In genomic region chr11:15547685-15548084, GRCh38 we compare ENCODE assay signal across 20 cellular contexts.
A peak's percentile ranks its signal among the peaks of the same experiment; 100 is the strongest.
DNase-seq lines count a peak whose midpoint lies in the region; ATAC-seq, FAIRE-seq and TF ChIP-seq lines count a peak whose summit lies in the region.
"Had no signal": no experiment of that assay in that cellular context is flagged by ENCODE, and none has a peak within 500 bp of the region (broad histone marks: within the 10 kb centered on the region; RNA-seq: fewer than 3 reads in every experiment).

No MANE protein-coding gene starts in this region.

- no peak overlapping the region for H3K18ac ChIP-seq in H1 (ENCODE audit: extremely low read depth, low read length)

- H3K56ac ChIP-seq in H1 (replicated peaks; ENCODE audit: insufficient read length, low read depth, low read length) = no peak overlapping the region

- H3K36me3 Mint-ChIP-seq in activated CD4-positive, alpha-beta T cell treated with anti-CD3 and anti-CD28 coated beads, Interleukin-2, amount 10 ng/mL, durations not matched to agents 24 days and 14 days (ENCODE audit: low read depth) = no peaks in the 10 kb centered on the region
- H3K36me3 Mint-ChIP-seq: CD8-positive, alpha-beta memory T cell; IgD-negative memory B cell had no signal

- no peaks in the 10 kb centered on the region for H3K9me3 Mint-ChIP-seq in activated CD4-positive, alpha-beta T cell treated with anti-CD3 and anti-CD28 coated beads, Interleukin-2, amount 10 ng/mL, durations not matched to agents 24 days and 14 days

- H2AK5ac ChIP-seq in H1 (ENCODE audit: low read depth, low read length) = no peak overlapping the region

- H3K27me3 Mint-ChIP-seq in activated CD4-positive, alpha-beta T cell treated with anti-CD3 and anti-CD28 coated beads, Interleukin-2, amount 10 ng/mL, durations not matched to agents 24 days and 14 days = no peaks in the 10 kb centered on the region
- H3K27me3 Mint-ChIP-seq: CD8-positive, alpha-beta memory T cell had no signal

- H3K4me3 ChIP-seq in H1 (ENCODE audit: extremely low read depth in 1 of 4, insufficient read depth in 2 of 4, low read depth in 3 of 4, low read length in 4 of 4) (no peak overlapping the region), iPS-20b (ENCODE audit: low read length) (no peak overlapping the region), lower lobe of right lung (no peak overlapping the region)
- H3K4me3 ChIP-seq: BLaER1 had no signal

- FAIRE-seq in H1 (lab: Jason Lieb, UNC) = no peak
- FAIRE-seq: G401.6, GM12891 had no signal

- POLR2A ChIA-PET in H1 (lab: Charles Lee; ENCODE audit: partially characterized antibody) = no interaction called here

- H3K4me2 ChIP-seq in H1 (ENCODE audit: insufficient read depth in 1 of 2, low read depth in 2 of 2, low read length in 2 of 2) = no peak overlapping the region
- H3K4me2 ChIP-seq: BLaER1 had no signal

- H4K5ac ChIP-seq in H1 (ENCODE audit: insufficient read length, low read depth, low read length) = peak overlapping the region; percentile 52

- peak overlapping the region; percentile 41 for H4K91ac ChIP-seq in H1 (replicated peaks; ENCODE audit: insufficient read length, low read length)

- H3K9ac ChIP-seq in H1 (replicated peaks in 1 of 4; ENCODE audit: extremely low read depth in 1 of 4, low read depth in 3 of 4, low read length in 3 of 4) = no peak overlapping the region
- no peak overlapping the region for H3K9ac ChIP-seq in iPS-20b (ENCODE audit: low read depth, low read length)
- H3K9ac ChIP-seq: BLaER1 had no signal

- H4K8ac ChIP-seq in H1 (ENCODE audit: extremely low read depth, insufficient read depth, low read length) = no peak overlapping the region

- no peak overlapping the region for H3K23ac ChIP-seq in H1 (ENCODE audit: insufficient read length)

- H2AFZ ChIP-seq in H1 (ENCODE audit: low read length) = no peak overlapping the region

- TF ChIP-seq POLR2A in H1 (IDR thresholded peaks at IDR 0.05; ENCODE audit: control extremely low read depth in 1 of 2, low read depth in 2 of 2, low read length in 2 of 2) = no peak

- no peak for ATAC-seq in lower lobe of right lung
- ATAC-seq: HCT116 had no signal

- no peak overlapping the region for H3K4me3 Mint-ChIP-seq in activated CD4-positive, alpha-beta T cell treated with anti-CD3 and anti-CD28 coated beads, Interleukin-2, amount 10 ng/mL, durations not matched to agents 24 days and 14 days
- H3K4me3 Mint-ChIP-seq: CD8-positive, alpha-beta memory T cell; IgD-negative memory B cell had no signal

- H3K4me1 ChIP-seq in H1 (replicated peaks in 1 of 4; ENCODE audit: control insufficient read depth in 3 of 4, insufficient read depth in 4 of 4, low read length in 3 of 4) (peaks cover 0 to 11% (median 4%) of the 10 kb centered on the region in 4 experiments; a peak in 3 of 7 replicates), iPS-20b (ENCODE audit: insufficient read depth, low read length) (peaks cover 19% of the 10 kb centered on the region; the same call in 1 of the 2 replicates), lower lobe of right lung (no peaks in the 10 kb centered on the region)
- H3K4me1 ChIP-seq: BLaER1 had no signal

- no peak overlapping the region for H2BK5ac ChIP-seq in H1 (ENCODE audit: low read depth, low read length)

- H3K27ac Mint-ChIP-seq in activated CD4-positive, alpha-beta T cell treated with anti-CD3 and anti-CD28 coated beads, Interleukin-2, amount 10 ng/mL, durations not matched to agents 24 days and 14 days = no peak overlapping the region
- H3K27ac Mint-ChIP-seq: CD8-positive, alpha-beta memory T cell; IgD-negative memory B cell had no signal

- no peaks in the 10 kb centered on the region for H3K27me3 ChIP-seq in H1 (replicated peaks in 1 of 4; ENCODE audit: control insufficient read depth in 3 of 4, extremely low read depth in 1 of 4, insufficient read depth in 3 of 4, low read length in 3 of 4)
- H3K27me3 ChIP-seq in iPS-20b (ENCODE audit: insufficient read depth, low read length) = no peaks in the 10 kb centered on the region
- H3K27me3 ChIP-seq in lower lobe of right lung (ENCODE audit: low read depth) = no peaks in the 10 kb centered on the region
- H3K27me3 ChIP-seq: BLaER1 had no signal

- CTCF ChIA-PET in H1 (lab: Charles Lee; ENCODE audit: partially characterized antibody) = interaction anchor here (1.1 kb wide), 1 partner anchor 11 kb away, joined by 4 read pairs; no protein-coding TSS in a partner anchor

- H2BK120ac ChIP-seq in H1 (replicated peaks; ENCODE audit: low read depth, low read length) = no peak overlapping the region

- no peak overlapping the region for H2BK20ac ChIP-seq in H1 (ENCODE audit: low read length)

- H3K79me1 ChIP-seq in H1 (ENCODE audit: low read depth, low read length) = no peaks in the 10 kb centered on the region

- no peak overlapping the region for H3K14ac ChIP-seq in H1 (ENCODE audit: insufficient read length)

- no peak for TF ChIP-seq EP300 in H1 (IDR thresholded peaks at IDR 0.05; ENCODE audit: borderline replicate concordance in 1 of 2, low read depth in 2 of 2, low read length in 2 of 2)

- H3K27ac ChIP-seq in H1 (ENCODE audit: low read depth, low read length) (no peak overlapping the region), iPS-20b (ENCODE audit: low read length) (peak overlapping the region; percentile 30), lower lobe of right lung (no peak overlapping the region)
- H3K27ac ChIP-seq: BLaER1 had no signal

- no peaks in the 10 kb centered on the region for H3K23me2 ChIP-seq in H1 (ENCODE audit: low read depth, low read length)

- H3K36me3 ChIP-seq in H1 (ENCODE audit: control insufficient read depth in 2 of 4, insufficient read depth in 4 of 4, low read length in 3 of 4) (no peaks in the 10 kb centered on the region), iPS-20b (ENCODE audit: insufficient read depth, low read depth, low read length) (no peaks in the 10 kb centered on the region), lower lobe of right lung (no peaks in the 10 kb centered on the region)
- H3K36me3 ChIP-seq: BLaER1 had no signal

- H4K20me1 ChIP-seq in H1 (replicated peaks in 1 of 2; ENCODE audit: control insufficient read depth in 1 of 2, insufficient read depth in 2 of 2, low read length in 2 of 2) = no peaks in the 10 kb centered on the region
- H4K20me1 ChIP-seq: BLaER1 had no signal

- H3K79me2 ChIP-seq in H1 (ENCODE audit: control insufficient read depth in 1 of 2, insufficient read depth in 2 of 2, low read length in 2 of 2) = no peaks in the 10 kb centered on the region

- 35% methylated on average over 3 of the region's 3 CpGs; no CpG with 5 or more reads in 1 of the 2 experiments for WGBS in H1 (ENCODE audit: extremely low coverage in 1 of 2, insufficient coverage in 1 of 2, insufficient read length in 1 of 2, insufficient replicate concordance in 2 of 2, low coverage in 1 of 2, low lambda C conversion rate in 2 of 2, missing lambda C conversion rate in 1 of 2), 2 experiments

- no peaks in the 10 kb centered on the region for H3K4me1 Mint-ChIP-seq in activated CD4-positive, alpha-beta T cell treated with anti-CD3 and anti-CD28 coated beads, Interleukin-2, amount 10 ng/mL, durations not matched to agents 24 days and 14 days
- H3K4me1 Mint-ChIP-seq: CD8-positive, alpha-beta memory T cell; IgD-negative memory B cell had no signal

- no peak for TF ChIP-seq RAD21 in H1 (IDR thresholded peaks at IDR 0.05 in 1 of 2, conservative IDR thresholded peaks at IDR 0.05 in 1 of 2; ENCODE audit: low read depth in 2 of 2, low read length in 2 of 2)

- TF ChIP-seq CTCF in H1 (IDR thresholded peaks at IDR 0.05; ENCODE audit: control extremely low read depth in 1 of 3, insufficient read depth in 1 of 3, low read depth in 1 of 3, low read length in 3 of 3) (no peak), lower lobe of right lung (IDR thresholded peaks at IDR 0.05) (no peak)

- intact Hi-C loops in activated CD4-positive, alpha-beta T cell treated with anti-CD3 and anti-CD28 coated beads, Interleukin-2, amount 10 ng/mL, durations not matched to agents 24 days and 14 days (cut with micrococcal nuclease) = no loop called here
- intact Hi-C loops in lower lobe of right lung (cut with DNase I) = no loop called here

- no peak overlapping the region for H2BK12ac ChIP-seq in H1 (ENCODE audit: low read depth, low read length)

- no peak overlapping the region for H2BK15ac ChIP-seq in H1 (ENCODE audit: low read length)

- peak; percentile 32 for DNase-seq in activated CD4-positive, alpha-beta T cell treated with anti-CD3 and anti-CD28 coated beads, Interleukin-2, amount 10 ng/mL, durations not matched to agents 24 days and 14 days
- DNase-seq in activated CD4-positive, alpha-beta T cell treated with anti-CD3 and anti-CD28 coated beads for 48 hours = no peak
- no peak for DNase-seq in H1 (ENCODE audit: low read depth in 1 of 2, low spot score in 2 of 2)
- no peak for DNase-seq in DMS 273 (lab: John Stamatoyannopoulos, UW; ENCODE audit: unreplicated experiment)
- no peak for DNase-seq in COLO668 (lab: John Stamatoyannopoulos, UW; ENCODE audit: unreplicated experiment)
- no peak for DNase-seq in lower lobe of right lung
- no peak for DNase-seq in SK-N-DZ (ENCODE audit: low spot score)
- DNase-seq: 8988T; AML-193; Calu3; CD8-positive, alpha-beta memory T cell; DMS79 treated with DMSO at 0.1 percent for 48 hours; EL; GOT3 had no signal

- H3K9me3 ChIP-seq in H1 (ENCODE audit: insufficient read depth in 2 of 2, low read depth in 1 of 2, low read length in 1 of 2) = no peaks in the 10 kb centered on the region
- H3K9me3 ChIP-seq in iPS-20b (ENCODE audit: insufficient read depth, low read depth, low read length) = no peaks in the 10 kb centered on the region
- no peaks in the 10 kb centered on the region for H3K9me3 ChIP-seq in lower lobe of right lung
- H3K9me3 ChIP-seq: BLaER1 had no signal

- H3K4ac ChIP-seq in H1 (replicated peaks; ENCODE audit: insufficient read length, low read depth, low read length) = no peak overlapping the region

TF ChIP-seq in H1, 55 proteins besides CTCF, POLR2A, EP300 and RAD21:
- TF ChIP-seq TAF7 (optimal IDR thresholded peaks at IDR 0.05; ENCODE audit: borderline replicate concordance, low read depth, low read length) (peak; percentile 22), TEAD4 (IDR thresholded peaks at IDR 0.05; ENCODE audit: low read depth, low read length) (peak; percentile 41; the same call in 1 of the 2 replicates), TBP (IDR thresholded peaks at IDR 0.05; ENCODE audit: low read depth, low read length) (no peak), NANOG (IDR thresholded peaks at IDR 0.05; ENCODE audit: insufficient read depth, low read depth, low read length, poor library complexity, severe bottlenecking) (no peak)
- TF ChIP-seq, protein P1, sequence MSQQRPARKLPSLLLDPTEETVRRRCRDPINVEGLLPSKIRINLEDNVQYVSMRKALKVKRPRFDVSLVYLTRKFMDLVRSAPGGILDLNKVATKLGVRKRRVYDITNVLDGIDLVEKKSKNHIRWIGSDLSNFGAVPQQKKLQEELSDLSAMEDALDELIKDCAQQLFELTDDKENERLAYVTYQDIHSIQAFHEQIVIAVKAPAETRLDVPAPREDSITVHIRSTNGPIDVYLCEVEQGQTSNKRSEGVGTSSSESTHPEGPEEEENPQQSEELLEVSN (IDR thresholded peaks at IDR 0.05) = peak; percentile 29; the same call in 1 of the 2 replicates
TF ChIP-seq in H1: peak in this region for 3.
